ENCODE assay signal across 8 cellular contexts in the genomic region with DNA sequence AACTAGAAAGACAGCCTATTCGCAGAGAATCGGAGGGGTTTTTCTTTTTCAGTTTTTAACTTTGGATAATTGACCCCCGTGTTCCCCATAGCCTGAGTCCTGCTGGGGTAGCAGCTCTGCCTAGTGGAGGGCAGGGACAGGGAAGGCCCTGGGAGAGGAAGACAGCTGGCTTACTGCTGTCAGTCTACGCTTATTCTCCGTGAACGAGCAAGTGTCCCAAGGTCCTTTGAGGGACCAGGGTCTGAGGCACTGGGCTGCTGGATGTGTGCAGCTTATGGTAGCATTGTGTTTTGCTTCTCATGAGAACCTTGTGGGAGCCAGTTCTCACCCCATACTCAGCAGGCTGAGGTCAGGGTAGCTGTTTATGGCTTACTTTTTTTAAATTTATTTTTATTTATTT. TPM values are rescaled to one million over a fixed set of nuclear protein-coding genes. Genes with fewer than 3 reads are reported as not detected.
A peak's percentile ranks its signal among the peaks of the same experiment; 100 is the strongest.
DNase-seq lines count a peak whose midpoint lies in the region; ATAC-seq and TF ChIP-seq lines count a peak whose summit lies in the region.

No MANE protein-coding gene starts in this region.

- POLR2A ChIA-PET in CD4-positive, alpha-beta T cell (lab: Charles Lee), result interaction anchor here (0.6 to 1.7 kb wide), 4 partner anchors 21 to 585 kb away, joined by 3 to 5 read pairs (median 4); a partner anchor contains a TSS
- POLR2A ChIA-PET in A673 (lab: Charles Lee; ENCODE audit: low non-redundant PET), result no interaction called here

- CTCF ChIA-PET in CD4-positive, alpha-beta T cell (lab: Charles Lee), result interaction anchor here (1.1 to 1.2 kb wide), 2 partner anchors 62 to 93 kb away, joined by 3 to 8 read pairs; no protein-coding TSS in a partner anchor
- CTCF ChIA-PET in A673 (lab: Charles Lee), result no interaction called here

- intact Hi-C loops in CD4-positive, alpha-beta T cell (cut with DNase I, micrococcal nuclease), result no loop called here
- intact Hi-C loops in A673 (cut with micrococcal nuclease; ENCODE audit: unreplicated experiment) (no loop called here), testis (cut with DNase I; ENCODE audit: low total_unique reads) (loop anchor here (10.0 kb wide), 1 partner anchor 83 kb away; no protein-coding TSS in a partner anchor)

- peak overlapping the region; percentile 96 for H3K4me2 ChIP-seq in osteoblast (ENCODE audit: insufficient read depth, low read length)

- WGBS in testis, 2 donors, result 56 to 67% methylated on average over 6 of the region's 6 CpGs

- no peaks in the 10 kb centered on the region for H3K9me3 ChIP-seq in CD4-positive, alpha-beta T cell (ENCODE audit: control insufficient read depth, low read length)
- no peaks in the 10 kb centered on the region for H3K9me3 ChIP-seq in osteoblast (ENCODE audit: low read depth, low read length)
- H3K9me3 ChIP-seq in A673 (ENCODE audit: low read depth, low read length, poor library complexity, severe bottlenecking), result no peaks in the 10 kb centered on the region
- no peaks in the 10 kb centered on the region for H3K9me3 ChIP-seq in testis

- no TSS peak for BruUV-seq in A673 (replicated peaks; lab: Mats Ljungman, UMichigan)

- H3K9me3 Mint-ChIP-seq in CD4-positive, alpha-beta T cell, result no peaks in the 10 kb centered on the region
- no peaks in the 10 kb centered on the region for H3K9me3 Mint-ChIP-seq in central memory CD8-positive, alpha-beta T cell

- no peak for ATAC-seq in CD4-positive, alpha-beta T cell (ENCODE audit: poor library complexity)
- no peak for ATAC-seq in central memory CD8-positive, alpha-beta T cell (replicated peaks; ENCODE audit: extremely low read depth, poor library complexity, severe bottlenecking)
- ATAC-seq in GM18873 (IDR thresholded peaks at IDR 0.05; ENCODE audit: low FRiP score, unreplicated experiment), result no peak

- H3K4me1 ChIP-seq in osteoblast (ENCODE audit: insufficient read depth, low read length), result peaks cover 56% of the 10 kb centered on the region
- H3K4me1 ChIP-seq in A673 (ENCODE audit: insufficient read depth, low read length, poor library complexity, severe bottlenecking), result peaks cover 8% of the 10 kb centered on the region
- H3K4me1 ChIP-seq in testis, result peaks cover 23% of the 10 kb centered on the region

- no peak for TF ChIP-seq CTCF in CD4-positive, alpha-beta T cell (IDR thresholded peaks at IDR 0.05)
- TF ChIP-seq CTCF in NB4 (IDR thresholded peaks at IDR 0.05; ENCODE audit: low read depth, low read length) (no peak), osteoblast (IDR thresholded peaks at IDR 0.05; ENCODE audit: extremely low read depth, low read depth, low read length) (no peak), A673 (conservative IDR thresholded peaks at IDR 0.05; ENCODE audit: low read depth, low read length) (no peak), testis (IDR thresholded peaks at IDR 0.05) (no peak)

- H3K27ac ChIP-seq in CD4-positive, alpha-beta T cell (ENCODE audit: low read depth, low read length), result no peak overlapping the region
- H3K27ac ChIP-seq in osteoblast (ENCODE audit: low read depth, low read length) (peak overlapping the region; percentile 38), A673 (ENCODE audit: low read depth, low read length, poor library complexity, severe bottlenecking) (no peak overlapping the region), testis (no peak overlapping the region)

- DNase-seq in CD4-positive, alpha-beta T cell, result no peak
- DNase-seq in NB4 (ENCODE audit: low read depth) (peak; percentile 8), osteoblast (ENCODE audit: insufficient read length, low spot score, missing footprints) (no peak), A673 (ENCODE audit: low spot score) (no peak), testis (no peak)
- DNase-seq in central memory CD8-positive, alpha-beta T cell (ENCODE audit: low spot score in 2 of 2), result no peak
- no peak for DNase-seq in activated effector memory CD4-positive, alpha-beta T cell treated with anti-CD3 and anti-CD28 coated beads, Interleukin-2, amount 50 U/mL, for 16 hours

- H3K36me3 ChIP-seq in osteoblast (ENCODE audit: insufficient read depth, low read length), result peaks cover 5% of the 10 kb centered on the region
- H3K36me3 ChIP-seq in A673 (ENCODE audit: insufficient read depth, low read length, poor library complexity, severe bottlenecking), result no peaks in the 10 kb centered on the region
- H3K36me3 ChIP-seq in testis (ENCODE audit: low read depth, missing control alignments), result no peaks in the 10 kb centered on the region

- TF ChIP-seq POLR2A in NB4 (IDR thresholded peaks at IDR 0.05; ENCODE audit: extremely low read depth, insufficient read length), result no peak
- TF ChIP-seq POLR2A in testis (IDR thresholded peaks at IDR 0.05), result no peak

- H3K79me2 ChIP-seq in osteoblast (ENCODE audit: insufficient read depth, low read length), result peaks cover 83% of the 10 kb centered on the region

- peaks cover 5% of the 10 kb centered on the region for H3K36me3 Mint-ChIP-seq in CD4-positive, alpha-beta T cell (ENCODE audit: low read depth)
- H3K36me3 Mint-ChIP-seq in central memory CD8-positive, alpha-beta T cell (ENCODE audit: insufficient read depth), result peaks cover 17% of the 10 kb centered on the region

- peaks cover 37% of the 10 kb centered on the region for H4K20me1 ChIP-seq in osteoblast (ENCODE audit: insufficient read depth, low read length)

- peaks cover 73% of the 10 kb centered on the region for H3K4me1 Mint-ChIP-seq in CD4-positive, alpha-beta T cell (ENCODE audit: low read depth)
- H3K4me1 Mint-ChIP-seq in central memory CD8-positive, alpha-beta T cell, result peaks cover 73% of the 10 kb centered on the region

- H3K4me3 ChIP-seq in NB4 (ENCODE audit: low read depth, low read length) (peak overlapping the region; percentile 43), osteoblast (ENCODE audit: insufficient read depth, low read length) (peak overlapping the region; percentile 46), A673 (ENCODE audit: low read depth, low read length, poor library complexity, severe bottlenecking) (no peak overlapping the region), testis (no peak overlapping the region)

- H3K27me3 ChIP-seq in CD4-positive, alpha-beta T cell (ENCODE audit: control insufficient read depth, insufficient read depth, low read length), result no peaks in the 10 kb centered on the region
- no peaks in the 10 kb centered on the region for H3K27me3 ChIP-seq in osteoblast (ENCODE audit: insufficient read depth, low read length)
- no peaks in the 10 kb centered on the region for H3K27me3 ChIP-seq in A673 (replicated peaks; ENCODE audit: insufficient read depth, low read depth, low read length, poor library complexity)
- H3K27me3 ChIP-seq in testis, result no peaks in the 10 kb centered on the region

- peak overlapping the region; percentile 86 for H3K4me3 Mint-ChIP-seq in CD4-positive, alpha-beta T cell
- peak overlapping the region; percentile 82 for H3K4me3 Mint-ChIP-seq in central memory CD8-positive, alpha-beta T cell

- H3K27me3 Mint-ChIP-seq in CD4-positive, alpha-beta T cell, result no peaks in the 10 kb centered on the region
- no peaks in the 10 kb centered on the region for H3K27me3 Mint-ChIP-seq in central memory CD8-positive, alpha-beta T cell

- no peak overlapping the region for H2AFZ ChIP-seq in osteoblast (ENCODE audit: low read length)

- H3K27ac Mint-ChIP-seq in CD4-positive, alpha-beta T cell, result peak overlapping the region; percentile 68
- peak overlapping the region; percentile 84 for H3K27ac Mint-ChIP-seq in central memory CD8-positive, alpha-beta T cell (ENCODE audit: low read depth)

RNA-seq across cellular contexts. Expression of a gene that starts 3.0 kb away (rescaled TPM):
- total RNA-seq in CD4-positive, alpha-beta T cell, result 10 to 100 TPM; 13.6 to 14.8 TPM
- total RNA-seq in osteoblast, result 14.4 and 17.4 TPM in 2 replicates
- total RNA-seq in A673 (2021), result 18.5 and 20.7 TPM in 2 replicates
- 10 to 100 TPM; 22.9 to 38.4 TPM for total RNA-seq in testis
- 9.7 TPM for polyA plus RNA-seq in testis (ENCODE audit: insufficient read depth, low read depth, low replicate concordance)

Comparison
In these comparisons a context has a peak if more than half of its experiments do, and no peak if none do; other contexts are left out.
1. H3K4me3 ChIP-seq: peak in NB4 (single experiment) and osteoblast (single experiment); none in A673 (single experiment) and testis (0 of 2).